In genomic region chr12:12922978-12923377, GRCh38 we compare ENCODE assay signal across 31 cellular contexts. TPM values are rescaled to one million over a fixed set of nuclear protein-coding genes. Genes with fewer than 3 reads are reported as not detected.
DNase-seq lines count a peak whose midpoint lies in the region; ATAC-seq, FAIRE-seq and TF ChIP-seq lines count a peak whose summit lies in the region.
"Had no signal": no experiment of that assay in that cellular context is flagged by ENCODE, and none has a peak within 500 bp of the region (broad histone marks: within the 10 kb centered on the region; RNA-seq: fewer than 3 reads in every experiment).

No MANE protein-coding gene starts in this region.

- H3K23ac ChIP-seq in H1 (ENCODE audit: insufficient read length) = no peak overlapping the region

- no peaks in the 10 kb centered on the region for H3K79me2 ChIP-seq in ACC112 (ENCODE audit: control insufficient read depth, insufficient read depth, low read length, unreplicated experiment)
- H3K79me2 ChIP-seq in K562 (ENCODE audit: control insufficient read depth, insufficient read depth, low read length) = peaks cover 4% of the 10 kb centered on the region; the same call in 1 of the 3 replicates
- no peaks in the 10 kb centered on the region for H3K79me2 ChIP-seq in H1 (ENCODE audit: control insufficient read depth in 1 of 2, insufficient read depth in 2 of 2, low read length in 2 of 2)
- no peaks in the 10 kb centered on the region for H3K79me2 ChIP-seq in PC-9 (ENCODE audit: low read depth)

- CTCF ChIA-PET in K562 (lab: Yijun Ruan, JAX; ENCODE audit: low intra/inter-chr PET ratio) (no interaction called here), H1 (lab: Charles Lee; ENCODE audit: partially characterized antibody) (interaction anchor here (1.2 to 11.7 kb wide), 2 partner anchors 286 to 289 kb away, joined by 3 to 162 read pairs; no protein-coding TSS in a partner anchor), PC-9 (lab: Charles Lee) (no interaction called here)

- H2BK5ac ChIP-seq in H1 (ENCODE audit: low read depth, low read length) = no peak overlapping the region

- no peak overlapping the region for H2BK20ac ChIP-seq in H1 (ENCODE audit: low read length)

- no peaks in the 10 kb centered on the region for H3K23me2 ChIP-seq in H1 (ENCODE audit: low read depth, low read length)

- DNase-seq in K562 (ENCODE audit: extremely low read depth in 1 of 4, low spot score in 3 of 4) = no peak
- no peak for DNase-seq in H1 (ENCODE audit: low read depth in 1 of 2, low spot score in 2 of 2)
- no peak for DNase-seq in effector CD8-positive, alpha-beta T cell (lab: John Stamatoyannopoulos, UW)
- DNase-seq in PC-9 = no peak
- DNase-seq in activated CD4-positive, alpha-beta T cell treated with anti-CD3 and anti-CD28 coated beads for 1 hour = no peak
- DNase-seq: 8988T; ACHN; BE2C; C1 segment of cervical spinal cord; CD4-positive, alpha-beta memory T cell; CD4-positive, CD25-positive, alpha-beta regulatory T cell; CD8-positive, alpha-beta memory T cell; COR-L47; DMS 273 treated with DMSO at 0.1 percent for 48 hours; DMS153; DMS53; DMS79; DND-41; EL; GDM1 had no signal

- H3K27me3 ChIP-seq in ACC112 (ENCODE audit: insufficient read depth, low read length) (no peaks in the 10 kb centered on the region), K562 (ENCODE audit: control insufficient read depth in 2 of 2, insufficient read depth in 2 of 2, low read length in 2 of 2) (peaks cover 0 to 6% of the 10 kb centered on the region in 2 experiments; a peak in 1 of 5 replicates), H1 (replicated peaks in 1 of 4; ENCODE audit: control insufficient read depth in 3 of 4, extremely low read depth in 1 of 4, insufficient read depth in 3 of 4, low read length in 3 of 4) (no peaks in the 10 kb centered on the region), PC-9 (ENCODE audit: insufficient read depth, low read depth) (no peaks in the 10 kb centered on the region)
- H3K27me3 ChIP-seq: BLaER1 had no signal

- TF ChIP-seq CTCF in K562 (IDR thresholded peaks at IDR 0.05 in 2 of 3, conservative IDR thresholded peaks at IDR 0.05 in 1 of 3; ENCODE audit: insufficient read depth in 2 of 3, low read depth in 1 of 3, low read length in 3 of 3) (no peak), H1 (IDR thresholded peaks at IDR 0.05; ENCODE audit: control extremely low read depth in 1 of 3, insufficient read depth in 1 of 3, low read depth in 1 of 3, low read length in 3 of 3) (no peak), PC-9 (conservative IDR thresholded peaks at IDR 0.05) (no peak)

- H3K9me3 ChIP-seq in K562 (replicated peaks; ENCODE audit: control insufficient read depth, insufficient read depth, low read depth, low read length) (no peaks in the 10 kb centered on the region; the same call in 1 of the 2 replicates), H1 (ENCODE audit: insufficient read depth in 2 of 2, low read depth in 1 of 2, low read length in 1 of 2) (peaks cover 0 to 3% of the 10 kb centered on the region in 2 experiments; a peak in 1 of 4 replicates), PC-9 (ENCODE audit: insufficient read depth, low read depth) (no peaks in the 10 kb centered on the region)
- H3K9me3 ChIP-seq: BE2C had no signal

- ATAC-seq in K562 (no peak), GM18498 (IDR thresholded peaks at IDR 0.05; ENCODE audit: unreplicated experiment) (no peak)
- ATAC-seq: GM12878 had no signal

- peak overlapping the region; percentile 93; the same call in 1 of the 2 replicates for H3K27ac ChIP-seq in ACC112 (ENCODE audit: low read depth, low read length)
- no peak overlapping the region for H3K27ac ChIP-seq in K562 (ENCODE audit: extremely low read depth, low read depth, low read length)
- no peak overlapping the region for H3K27ac ChIP-seq in H1 (ENCODE audit: low read depth, low read length)
- no peak overlapping the region for H3K27ac ChIP-seq in PC-9
- H3K27ac ChIP-seq: BLaER1 had no signal

- no peak for FAIRE-seq in K562 (lab: Jason Lieb, UNC)
- FAIRE-seq in H1 (lab: Jason Lieb, UNC) = no peak
- FAIRE-seq: A204.1, GM12878, GM12892, GM19239 had no signal

- TF ChIP-seq RAD21 in K562 (CRISPR knock-in tag; conservative IDR thresholded peaks at IDR 0.05 in 1 of 2, IDR thresholded peaks at IDR 0.05 in 1 of 2) (no peak), H1 (IDR thresholded peaks at IDR 0.05 in 1 of 2, conservative IDR thresholded peaks at IDR 0.05 in 1 of 2; ENCODE audit: low read depth in 2 of 2, low read length in 2 of 2) (no peak)

- H4K91ac ChIP-seq in H1 (replicated peaks; ENCODE audit: insufficient read length, low read length) = no peak overlapping the region

- no peak overlapping the region for H3K4me3 ChIP-seq in ACC112 (ENCODE audit: low read depth, low read length)
- no peak overlapping the region for H3K4me3 ChIP-seq in K562
- no peak overlapping the region for H3K4me3 ChIP-seq in H1 (ENCODE audit: extremely low read depth in 1 of 4, insufficient read depth in 2 of 4, low read depth in 3 of 4, low read length in 4 of 4)
- no peak overlapping the region for H3K4me3 ChIP-seq in PC-9
- H3K4me3 ChIP-seq: BLaER1, GM12878 had no signal

- H3K79me1 ChIP-seq in H1 (ENCODE audit: low read depth, low read length) = no peaks in the 10 kb centered on the region

- no peak overlapping the region for H2AFZ ChIP-seq in ACC112 (ENCODE audit: low read length, unreplicated experiment)
- H2AFZ ChIP-seq in K562 (ENCODE audit: low read depth, low read length) = peak overlapping the region; percentile 59
- H2AFZ ChIP-seq in H1 (ENCODE audit: low read length) = no peak overlapping the region
- H2AFZ ChIP-seq in PC-9 = no peak overlapping the region

- H3K4me2 ChIP-seq in K562 (ENCODE audit: insufficient read depth, low read length) = no peak overlapping the region
- no peak overlapping the region for H3K4me2 ChIP-seq in H1 (ENCODE audit: insufficient read depth in 1 of 2, low read depth in 2 of 2, low read length in 2 of 2)
- H3K4me2 ChIP-seq in PC-9 = no peak overlapping the region

- peaks cover 39% of the 10 kb centered on the region for H3F3A ChIP-seq in PC-9 (ENCODE audit: insufficient read depth, low read depth)

- no peak overlapping the region for H4K8ac ChIP-seq in H1 (ENCODE audit: extremely low read depth, insufficient read depth, low read length)

- no peak overlapping the region for H3K56ac ChIP-seq in H1 (replicated peaks; ENCODE audit: insufficient read length, low read depth, low read length)

- H3K4ac ChIP-seq in H1 (replicated peaks; ENCODE audit: insufficient read length, low read depth, low read length) = no peak overlapping the region

- 14% methylated on average over 6 of the region's 7 CpGs for WGBS in K562 (ENCODE audit: insufficient coverage, low coverage, missing lambda C conversion rate)
- 91% methylated on average over 7 of the region's 7 CpGs; no CpG with 5 or more reads in 1 of the 2 experiments for WGBS in H1 (ENCODE audit: extremely low coverage in 1 of 2, insufficient coverage in 1 of 2, insufficient read length in 1 of 2, insufficient replicate concordance in 2 of 2, low coverage in 1 of 2, low lambda C conversion rate in 2 of 2, missing lambda C conversion rate in 1 of 2), 2 experiments

- intact Hi-C loops in K562 (cut with micrococcal nuclease) (no loop called here), PC-9 (cut with micrococcal nuclease; ENCODE audit: unreplicated experiment) (no loop called here)

- H4K20me1 ChIP-seq in K562 (replicated peaks; ENCODE audit: control insufficient read depth, insufficient read depth, low read length) (no peaks in the 10 kb centered on the region), H1 (replicated peaks in 1 of 2; ENCODE audit: control insufficient read depth in 1 of 2, insufficient read depth in 2 of 2, low read length in 2 of 2) (no peaks in the 10 kb centered on the region), PC-9 (ENCODE audit: insufficient read depth) (peaks cover 7% of the 10 kb centered on the region; the same call in 1 of the 2 replicates)
- H4K20me1 ChIP-seq: BLaER1 had no signal

- 0 out of 2 replicates have a peak overlapping the region, but pooled peaks have one; percentile 60 for H2BK12ac ChIP-seq in H1 (ENCODE audit: low read depth, low read length)

- no peak for TF ChIP-seq POLR2A in K562 (conservative IDR thresholded peaks at IDR 0.05)
- no peak for TF ChIP-seq POLR2A in H1 (IDR thresholded peaks at IDR 0.05; ENCODE audit: control extremely low read depth in 1 of 2, low read depth in 2 of 2, low read length in 2 of 2)

- no peak for TF ChIP-seq EP300 in K562 (IDR thresholded peaks at IDR 0.05; ENCODE audit: low read length)
- TF ChIP-seq EP300 in H1 (IDR thresholded peaks at IDR 0.05; ENCODE audit: borderline replicate concordance in 1 of 2, low read depth in 2 of 2, low read length in 2 of 2) = no peak

- no peak overlapping the region for H3K14ac ChIP-seq in H1 (ENCODE audit: insufficient read length)

- in situ Hi-C loops in K562 (cut with MboI) = no loop called here

- H3K9me2 ChIP-seq in PC-9 (ENCODE audit: insufficient read depth) = no peaks in the 10 kb centered on the region

- no peaks in the 10 kb centered on the region for H3K9me1 ChIP-seq in K562 (ENCODE audit: control insufficient read depth, insufficient read depth, low read length)

- peaks cover 40% of the 10 kb centered on the region for H3K4me1 ChIP-seq in ACC112 (ENCODE audit: control insufficient read depth, insufficient read depth, low read length, unreplicated experiment)
- peaks cover 0 to 6% of the 10 kb centered on the region in 2 experiments; a peak in 3 of 5 replicates for H3K4me1 ChIP-seq in K562 (replicated peaks in 1 of 2; ENCODE audit: control insufficient read depth in 2 of 2, insufficient read depth in 2 of 2, low read length in 2 of 2)
- peaks cover 0 to 4% (median 1%) of the 10 kb centered on the region in 4 experiments; a peak in 3 of 7 replicates for H3K4me1 ChIP-seq in H1 (replicated peaks in 1 of 4; ENCODE audit: control insufficient read depth in 3 of 4, insufficient read depth in 4 of 4, low read length in 3 of 4)
- H3K4me1 ChIP-seq in PC-9 (replicated peaks; ENCODE audit: insufficient read depth) = no peaks in the 10 kb centered on the region
- H3K4me1 ChIP-seq: BE2C had no signal

- BruUV-seq in K562 (replicated peaks; lab: Mats Ljungman, UMichigan) = no TSS peak
- no TSS peak for BruUV-seq in PC-9 (replicated peaks; lab: Mats Ljungman, UMichigan)

- H2BK15ac ChIP-seq in H1 (ENCODE audit: low read length) = no peak overlapping the region

- POLR2A ChIA-PET in K562 (lab: Yijun Ruan, JAX) (no interaction called here), H1 (lab: Charles Lee; ENCODE audit: partially characterized antibody) (no interaction called here), PC-9 (lab: Charles Lee; ENCODE audit: unreplicated experiment) (no interaction called here)

- no peak overlapping the region for H2AK5ac ChIP-seq in H1 (ENCODE audit: low read depth, low read length)

- H3K36me3 ChIP-seq in ACC112 (ENCODE audit: insufficient read depth, low read length) (no peaks in the 10 kb centered on the region), K562 (ENCODE audit: control insufficient read depth, insufficient read depth, low read length) (no peaks in the 10 kb centered on the region), H1 (ENCODE audit: control insufficient read depth in 2 of 4, insufficient read depth in 4 of 4, low read length in 3 of 4) (no peaks in the 10 kb centered on the region), PC-9 (ENCODE audit: low read depth) (0 out of 2 replicates have a peak, but pooled peaks cover 6% of the 10 kb centered on the region)
- H3K36me3 ChIP-seq: BE2C, BLaER1 had no signal

- no peak overlapping the region for H2BK120ac ChIP-seq in H1 (replicated peaks; ENCODE audit: low read depth, low read length)

- no peak overlapping the region for H3K9ac ChIP-seq in K562 (ENCODE audit: insufficient read depth in 1 of 2, low read depth in 2 of 2, low read length in 2 of 2)
- no peak overlapping the region for H3K9ac ChIP-seq in H1 (replicated peaks in 1 of 4; ENCODE audit: extremely low read depth in 1 of 4, low read depth in 3 of 4, low read length in 3 of 4)
- H3K9ac ChIP-seq: BLaER1 had no signal

- no peak overlapping the region for H4K5ac ChIP-seq in H1 (ENCODE audit: insufficient read length, low read depth, low read length)

- H3K18ac ChIP-seq in H1 (ENCODE audit: extremely low read depth, low read length) = no peak overlapping the region

RNA-seq across cellular contexts. Expression of gene GPRC5D, which starts 29.0 kb away (rescaled TPM):
- not detected in 2 replicates for total RNA-seq in K562 (2011; cell fraction: chromatin; rRNA removed; ENCODE audit: low replicate concordance)
- not detected in 2 replicates for total RNA-seq in K562 (2011; cell fraction: nucleolus; rRNA removed)
- not detected in 2 replicates for total RNA-seq in K562 (2011; cell fraction: nucleoplasm; rRNA removed)
- total RNA-seq in K562 (2014; rRNA removed) = not detected in 2 replicates
- not detected in 2 replicates for total RNA-seq in K562 (2014; rRNA removed; fragmentation: Illumina TruSeq; extraction: Trizol)
- total RNA-seq in K562 (2015; rRNA removed; fragmentation: Illumina TruSeq; extraction: Trizol) = not detected in 2 replicates
- not detected in 2 replicates for total RNA-seq in K562 (2021)
- 0.08 TPM in 1 of 2 replicates, not detected in the other for polyA plus RNA-seq in K562 (2011; rRNA removed)
- not detected in 2 replicates for polyA plus RNA-seq in K562 (2011; cell fraction: cytosol; rRNA removed)
- not detected in 2 replicates for polyA plus RNA-seq in K562 (2011; cell fraction: nucleus; rRNA removed)
- polyA plus RNA-seq in K562 (2012) = 0.86 and 1.0 TPM in 2 replicates
- polyA plus RNA-seq in K562 (2014; fragmentation: Illumina TruSeq; extraction: Trizol) = not detected in 2 replicates
- polyA plus RNA-seq in K562 (2014; fragmentation: Nextera tagmentation; extraction: Ambion mirVana) = 1 to 10 TPM; 1.0 to 1.1 TPM
- polyA plus RNA-seq in K562 (2014; rRNA removed) = not detected in 2 replicates
- not detected in 2 replicates for polyA minus RNA-seq in K562 (2011; rRNA and poly(A)+ RNA removed)
- polyA minus RNA-seq in K562 (2011; cell fraction: cytosol; rRNA and poly(A)+ RNA removed) = not detected in 2 replicates
- not detected in 2 replicates for polyA minus RNA-seq in K562 (2011; cell fraction: nucleus; rRNA and poly(A)+ RNA removed)
- total RNA-seq in H1 (2021; fragmentation: NEBNext Ultra II Directional; extraction: Animal tissue kit (Norgen Biotek cat#: 25700)) = not detected in 2 replicates
- polyA plus RNA-seq in H1 (2011; rRNA removed) = 0.45 and 0.60 TPM in 2 replicates
- polyA plus RNA-seq in H1 (2011; cell fraction: cytosol; rRNA removed) = 0.10 TPM
- 0.47 TPM for polyA plus RNA-seq in H1 (2011; cell fraction: nucleus; rRNA removed)
- polyA plus RNA-seq in H1 (2012, experiment 1 of 2) = 0.41 TPM in 1 of 4 replicates, not detected in the others
- not detected for polyA plus RNA-seq in H1 (2012, experiment 2 of 2)
- polyA plus RNA-seq in H1 (2013, experiment 1 of 2) = not detected
- not detected for polyA plus RNA-seq in H1 (2013, experiment 2 of 2)
- 0.83 and 2.2 TPM in 2 replicates for polyA minus RNA-seq in H1 (2011; rRNA and poly(A)+ RNA removed)
- polyA minus RNA-seq in H1 (2011; cell fraction: cytosol; rRNA and poly(A)+ RNA removed) = not detected
- polyA minus RNA-seq in H1 (2011; cell fraction: nucleus; rRNA and poly(A)+ RNA removed) = not detected
- not detected in 2 replicates for total RNA-seq in PC-9 (2021)
- total RNA-seq: CD4-positive, alpha-beta memory T cell; CD4-positive, CD25-positive, alpha-beta regulatory T cell; CD8-positive, alpha-beta memory T cell; Daoy; G401 had no signal
- polyA plus RNA-seq: AG04450, CD14-positive monocyte had no signal

RNA-seq across cellular contexts. Expression of gene GPRC5A, which starts 31.6 kb away (rescaled TPM):
- 0.16 and 0.65 TPM in 2 replicates for total RNA-seq in K562 (2011; cell fraction: chromatin; rRNA removed; ENCODE audit: low replicate concordance)
- 0.17 and 0.26 TPM in 2 replicates for total RNA-seq in K562 (2011; cell fraction: nucleolus; rRNA removed)
- total RNA-seq in K562 (2011; cell fraction: nucleoplasm; rRNA removed) = 0.07 and 0.23 TPM in 2 replicates
- total RNA-seq in K562 (2014; rRNA removed) (not detected in 2 replicates), K562 (2014; rRNA removed; fragmentation: Illumina TruSeq; extraction: Trizol) (not detected in 2 replicates), K562 (2015; rRNA removed; fragmentation: Illumina TruSeq; extraction: Trizol) (not detected in 2 replicates), K562 (2021) (0.64 and 0.78 TPM in 2 replicates), PC-9 (2021) (468 and 642 TPM in 2 replicates)
- polyA plus RNA-seq in K562 (2011; rRNA removed) (0.08 and 0.18 TPM in 2 replicates), K562 (2014; fragmentation: Illumina TruSeq; extraction: Trizol) (0.01 and 0.03 TPM in 2 replicates), K562 (2014; fragmentation: Nextera tagmentation; extraction: Ambion mirVana) (not detected), K562 (2014; rRNA removed) (0.04 TPM in 1 of 2 replicates, not detected in the other), H1 (2011; rRNA removed) (1.3 and 1.4 TPM in 2 replicates)
- 0.28 and 0.66 TPM in 2 replicates for polyA plus RNA-seq in K562 (2011; cell fraction: cytosol; rRNA removed)
- 0.06 and 0.29 TPM in 2 replicates for polyA plus RNA-seq in K562 (2011; cell fraction: nucleus; rRNA removed)
- polyA plus RNA-seq in K562 (2012) = 0.03 and 0.04 TPM in 2 replicates
- polyA minus RNA-seq in K562 (2011; rRNA and poly(A)+ RNA removed) = 0.18 and 0.53 TPM in 2 replicates
- polyA minus RNA-seq in K562 (2011; cell fraction: cytosol; rRNA and poly(A)+ RNA removed) = 0.38 and 2.5 TPM in 2 replicates
- 0.44 and 0.54 TPM in 2 replicates for polyA minus RNA-seq in K562 (2011; cell fraction: nucleus; rRNA and poly(A)+ RNA removed)
- 1.0 and 1.5 TPM in 2 replicates for total RNA-seq in H1 (2021; fragmentation: NEBNext Ultra II Directional; extraction: Animal tissue kit (Norgen Biotek cat#: 25700))
- polyA plus RNA-seq in H1 (2011; cell fraction: cytosol; rRNA removed) = 1.3 TPM
- polyA plus RNA-seq in H1 (2011; cell fraction: nucleus; rRNA removed) = 1.6 TPM
- 0.40 to 1.1 TPM (median 0.60 TPM) in 4 replicates for polyA plus RNA-seq in H1 (2012, experiment 1 of 2)
- polyA plus RNA-seq in H1 (2012, experiment 2 of 2) = 0.51 TPM
- polyA plus RNA-seq in H1 (2013, experiment 1 of 2) = 0.53 TPM
- polyA plus RNA-seq in H1 (2013, experiment 2 of 2) = 0.44 TPM
- 4.6 and 4.8 TPM in 2 replicates for polyA minus RNA-seq in H1 (2011; rRNA and poly(A)+ RNA removed)
- polyA minus RNA-seq in H1 (2011; cell fraction: cytosol; rRNA and poly(A)+ RNA removed) = 1.3 TPM
- polyA minus RNA-seq in H1 (2011; cell fraction: nucleus; rRNA and poly(A)+ RNA removed) = 1.5 TPM
- total RNA-seq: CD4-positive, alpha-beta memory T cell; CD8-positive, alpha-beta memory T cell had no signal
- polyA plus RNA-seq: CD14-positive monocyte; CD4-positive, CD25-positive, alpha-beta regulatory T cell; CD8-positive, alpha-beta memory T cell had no signal

Comparison
In these comparisons a context has a peak if more than half of its experiments do, and no peak if none do; other contexts are left out.
1. RNA of gene GPRC5A, which starts 31.6 kb away (total RNA-seq): 468 to 642 TPM in PC-9; 1.0 to 1.5 TPM in H1 and 0.07 to 0.78 TPM in K562; every median in the first group is over 100 times any median in the second.